9 cellular contexts compared by ENCODE assay signal in the genomic region with DNA sequence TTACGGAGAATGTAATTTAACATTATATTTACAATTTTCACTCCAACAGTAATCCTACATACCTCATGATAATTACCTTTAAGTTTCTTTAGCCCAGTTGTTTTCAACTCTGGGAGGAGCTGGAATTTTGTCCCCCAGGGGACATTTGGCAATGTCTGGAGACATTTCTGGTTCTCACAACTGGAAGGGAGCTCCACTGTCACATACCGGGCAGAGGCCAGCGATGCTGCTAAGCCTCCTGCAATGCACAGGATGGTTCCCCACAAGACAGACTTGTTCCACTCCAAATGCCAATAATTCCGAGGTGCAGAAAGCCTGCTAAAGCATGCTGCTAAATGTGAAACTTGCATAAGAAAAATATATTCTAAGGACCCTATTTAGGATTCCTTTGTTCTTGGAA.
"Had no signal": no experiment of that assay in that cellular context is flagged by ENCODE, and none has a peak within 500 bp of the region (broad histone marks: within the 10 kb centered on the region; RNA-seq: fewer than 3 reads in every experiment).

No MANE protein-coding gene starts in this region.

- ATAC-seq: HCT116, K562 had no signal

- H2AFZ ChIP-seq: GM23248 had no signal

- H3K9ac ChIP-seq: GM23248 had no signal

- H3K9me3 Mint-ChIP-seq: HFFc6 had no signal

- H3K27ac Mint-ChIP-seq: HFFc6 had no signal

- H3K9me3 ChIP-seq: HAP-1 had no signal

- H3K4me3 ChIP-seq: GM23248, HAP-1, K562 had no signal

- H3K27ac ChIP-seq: GM23248 had no signal

- H3K4me3 Mint-ChIP-seq: HFFc6 had no signal

- DNase-seq: GM23248, GOT3, H7, HFFc6, IMR-90, KG1 had no signal

- H3K36me3 ChIP-seq: HAP-1 had no signal
